Comparison of ENCODE assay signal across 14 cellular contexts in the genomic region with DNA sequence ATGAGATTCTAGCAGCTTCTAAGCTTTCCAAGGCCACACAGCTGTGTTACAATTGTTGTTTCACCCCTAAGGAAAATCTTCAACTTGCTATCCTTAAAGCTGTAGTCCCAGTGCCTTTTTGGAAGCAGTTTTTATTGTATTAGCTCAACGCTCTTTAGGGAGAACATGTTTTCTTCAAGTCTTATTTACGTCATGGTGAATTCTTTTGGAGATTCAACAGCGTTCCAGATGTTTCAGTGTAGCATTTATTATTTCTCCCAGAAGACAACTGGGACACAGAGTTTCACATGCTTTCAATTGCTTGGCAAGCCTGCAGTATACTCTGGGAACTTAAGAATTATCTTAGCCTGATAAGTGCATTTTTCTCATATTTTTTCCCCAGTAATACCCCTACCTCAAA.
"Had no signal": no experiment of that assay in that cellular context is flagged by ENCODE, and none has a peak within 500 bp of the region (broad histone marks: within the 10 kb centered on the region; RNA-seq: fewer than 3 reads in every experiment).

No MANE protein-coding gene starts in this region.

- ATAC-seq: activated naive CD8-positive, alpha-beta T cell treated with anti-CD3 and anti-CD28 coated beads, Interleukin-2, amount 50 U/mL, for 24 hours; effector memory CD8-positive, alpha-beta T cell; left colon; WTC11 had no signal

- DNase-seq: activated CD4-positive, alpha-beta T cell treated with anti-CD3 and anti-CD28 coated beads, Interleukin-2, amount 10 ng/mL, durations not matched to agents 7 days and 5 days; activated CD8-positive, alpha-beta memory T cell treated with anti-CD3 and anti-CD28 coated beads for 24 hours; activated naive CD4-positive, alpha-beta T cell treated with Interleukin-2 at 50 U/mL for 16 hours; activated naive CD8-positive, alpha-beta T cell treated with anti-CD3 and anti-CD28 coated beads, Interleukin-2, amount 50 U/mL, for 24 hours; central memory CD4-positive, alpha-beta T cell; effector memory CD8-positive, alpha-beta T cell; erythroblast; hypothalamus; left colon; SK-N-SH; stimulated activated CD4-positive, alpha-beta T cell treated with anti-CD3 and anti-CD28 coated beads, Interleukin-15, amount 100 ng/mL, for 24 hours; stimulated activated CD4-positive, alpha-beta T cell treated with anti-CD3 and anti-CD28 coated beads, Interleukin-4, amount 100 ng/mL, for 24 hours had no signal

- H3K9ac ChIP-seq: SK-N-SH had no signal

- H3K9me2 ChIP-seq: SK-N-SH had no signal

- H3K27ac ChIP-seq: thoracic aorta had no signal

- H3K4me2 ChIP-seq: SK-N-SH had no signal

- H3K36me3 ChIP-seq: thoracic aorta had no signal

- H3K4me3 ChIP-seq: thoracic aorta had no signal

- H3K9me3 ChIP-seq: SK-N-SH, thoracic aorta had no signal
